8 cellular contexts compared by ENCODE assay signal in genomic region chr7:6436385-6436685, GRCh38. TPM values are rescaled to one million over a fixed set of nuclear protein-coding genes. Genes with fewer than 3 reads are reported as not detected.
DNase-seq lines count a peak whose midpoint lies in the region; ATAC-seq lines count a peak whose summit lies in the region.

No MANE protein-coding gene starts in this region.

- no peaks in the 10 kb centered on the region for H3K9me3 Mint-ChIP-seq in activated T-cell treated with anti-CD3 and anti-CD28 coated beads, Interleukin-2, amount 50 U/mL, for 4 hours

- peaks cover 6% of the 10 kb centered on the region for H3K36me3 Mint-ChIP-seq in activated T-cell treated with anti-CD3 and anti-CD28 coated beads, Interleukin-2, amount 50 U/mL, for 4 hours (ENCODE audit: insufficient read depth)

- no peaks in the 10 kb centered on the region for H3K27me3 Mint-ChIP-seq in activated T-cell treated with anti-CD3 and anti-CD28 coated beads, Interleukin-2, amount 50 U/mL, for 4 hours (ENCODE audit: low read depth)

- peak overlapping the region; percentile 67 for H3K4me3 Mint-ChIP-seq in activated T-cell treated with anti-CD3 and anti-CD28 coated beads, Interleukin-2, amount 50 U/mL, for 4 hours

- peak in 1 of 2 donors; percentile 14 for ATAC-seq in activated T-cell treated with anti-CD3 and anti-CD28 coated beads, Interleukin-2, amount 50 U/mL, for 4 hours
- no peak for ATAC-seq in GM19452 (IDR thresholded peaks at IDR 0.05; ENCODE audit: unreplicated experiment)

- H3K4me1 Mint-ChIP-seq in activated T-cell treated with anti-CD3 and anti-CD28 coated beads, Interleukin-2, amount 50 U/mL, for 4 hours (ENCODE audit: low read depth): peaks cover 34% of the 10 kb centered on the region

- DNase-seq in C1 segment of cervical spinal cord (lab: John Stamatoyannopoulos, UW): peak in 8 of 14 donors; percentile 6 to 45 (median 21)
- peak; percentile 73 for DNase-seq in KG1 (lab: John Stamatoyannopoulos, UW)
- no peak for DNase-seq in activated T-cell treated with anti-CD3 and anti-CD28 coated beads, Interleukin-2, amount 50 U/mL, for 4 hours
- DNase-seq in lung microvascular endothelial cell (ENCODE audit: low read depth in 2 of 2): peak; percentile 33 to 42
- DNase-seq in NCI-H446 (lab: John Stamatoyannopoulos, UW): no peak
- no peak for DNase-seq in RKO (ENCODE audit: low spot score)
- no peak for DNase-seq in RPMI8226

RNA-seq across cellular contexts. Expression of gene DAGLB, which starts 11.4 kb away (rescaled TPM):
- total RNA-seq in activated T-cell treated with anti-CD3 and anti-CD28 coated beads, Interleukin-2, amount 50 U/mL, for 4 hours: 10 to 100 TPM; 12.0 to 15.0 (median 12.8) TPM
- total RNA-seq in lung microvascular endothelial cell: 8.9 and 14.2 TPM in 2 replicates

RNA-seq across cellular contexts. Expression of gene KDELR2, which starts 47.6 kb away (rescaled TPM):
- total RNA-seq in activated T-cell treated with anti-CD3 and anti-CD28 coated beads, Interleukin-2, amount 50 U/mL, for 4 hours: 10 to 100 TPM; 74.7 to 76.8 (median 75.1) TPM
- 94.6 and 111 TPM in 2 replicates for total RNA-seq in lung microvascular endothelial cell

Comparison
In these comparisons a context has a peak if more than half of its experiments do, and no peak if none do; other contexts are left out.
1. DNase-seq: peak in C1 segment of cervical spinal cord (8 of 14), KG1 (single experiment) and lung microvascular endothelial cell (2 of 2); none in activated T-cell treated with anti-CD3 and anti-CD28 coated beads, Interleukin-2, amount 50 U/mL, for 4 hours (single experiment), NCI-H446 (0 of 2), RKO (single experiment) and RPMI8226 (single experiment).